Comparison of ENCODE assay signal across 25 cellular contexts in genomic region chr19:12689012-12689411, GRCh38. TPM values are rescaled to one million over a fixed set of nuclear protein-coding genes. Genes with fewer than 3 reads are reported as not detected.
"Had no signal": no experiment of that assay in that cellular context is flagged by ENCODE, and none has a peak within 500 bp of the region (broad histone marks: within the 10 kb centered on the region; RNA-seq: fewer than 3 reads in every experiment).

No MANE protein-coding gene starts in this region.

- H3K27me3 ChIP-seq: adrenal gland had no signal

- H3K36me3 ChIP-seq: adrenal gland had no signal

- DNase-seq: activated CD4-positive, alpha-beta T cell treated with anti-CD3 and anti-CD28 coated beads for 48 hours; activated CD4-positive, alpha-beta T cell treated with anti-CD3 and anti-CD28 coated beads, Interleukin-2, amount 50 U/mL, for 4 hours; activated CD4-positive, CD25-positive, alpha-beta regulatory T cell treated with anti-CD3 and anti-CD28 coated beads, Interleukin-2, amount 50 U/mL, for 72 hours; activated CD8-positive, alpha-beta memory T cell treated with anti-CD3 and anti-CD28 coated beads, Interleukin-2, amount 50 U/mL, for 48 hours; activated CD8-positive, alpha-beta T cell treated with anti-CD3 and anti-CD28 coated beads, Interleukin-2, amount 10 ng/mL, durations not matched to agents 7 days and 5 days; activated naive CD4-positive, alpha-beta T cell treated with anti-CD3 and anti-CD28 coated beads, Interleukin-2, amount 50 U/mL, for 16 hours; activated naive CD8-positive, alpha-beta T cell treated with anti-CD3 and anti-CD28 coated beads, Interleukin-2, amount 10 ng/mL, durations not matched to agents 7 days and 5 days; activated T-cell treated with anti-CD3 and anti-CD28 coated beads, Interleukin-2, amount 50 U/mL, for 1 hour; adrenal gland; aorta; MM.1S; NCI-H1105; NCI-H1436; NCI-H1694 treated with DMSO at 0.1 percent for 48 hours; NCI-H2029 treated with DMSO at 0.1 percent for 48 hours; NCI-H345; NCI-H510A; NCI-H526 treated with DMSO at 0.1 percent for 48 hours; NCI-H82; SIG-M5; T-helper 17 cell; T-helper 9 cell had no signal

- H3K27ac ChIP-seq: adrenal gland had no signal

- H3K4me3 ChIP-seq: adrenal gland had no signal

- ATAC-seq: activated CD8-positive, alpha-beta T cell treated with anti-CD3 and anti-CD28 coated beads, Interleukin-2, amount 10 ng/mL, durations not matched to agents 7 days and 5 days; T-helper 17 cell; WTC11 had no signal

- H3K4me1 ChIP-seq: adrenal gland had no signal

- H3K9me3 ChIP-seq: adrenal gland had no signal

RNA-seq across cellular contexts. Expression of gene GNG14, which starts 1.2 kb away (rescaled TPM):
- total RNA-seq: activated CD8-positive, alpha-beta T cell treated with anti-CD3 and anti-CD28 coated beads, Interleukin-2, amount 10 ng/mL, durations not matched to agents 7 days and 5 days; activated naive CD8-positive, alpha-beta T cell treated with anti-CD3 and anti-CD28 coated beads, Interleukin-2, amount 10 ng/mL, durations not matched to agents 7 days and 5 days; adrenal gland; aorta; bronchial epithelial cell; RPMI7951; T-helper 17 cell; WTC11 had no signal
- polyA plus RNA-seq: adrenal gland, aorta had no signal
